Comparison of ENCODE assay signal across 13 cellular contexts in genomic region chr20:20492521-20493334, GRCh38.
DNase-seq lines count a peak whose midpoint lies in the region; ATAC-seq and TF ChIP-seq lines count a peak whose summit lies in the region.
"Had no signal": no experiment of that assay in that cellular context is flagged by ENCODE, and none has a peak within 500 bp of the region (broad histone marks: within the 10 kb centered on the region; RNA-seq: fewer than 3 reads in every experiment).

No MANE protein-coding gene starts in this region.

- H3K4me1 Mint-ChIP-seq in progenitor cell of endocrine pancreas (ENCODE audit: low read depth): peaks cover 54% of the 10 kb centered on the region

- no peaks in the 10 kb centered on the region for H4K20me1 ChIP-seq in fibroblast of lung (ENCODE audit: control insufficient read depth, extremely low read depth, insufficient read depth, low read length)

- H3K9me3 ChIP-seq in fibroblast of lung (ENCODE audit: control insufficient read depth, insufficient read depth, low read depth, low read length): no peaks in the 10 kb centered on the region
- H3K9me3 ChIP-seq: A549 had no signal

- H3K27me3 Mint-ChIP-seq in progenitor cell of endocrine pancreas: no peaks in the 10 kb centered on the region

- no peaks in the 10 kb centered on the region for H3K36me3 ChIP-seq in fibroblast of lung (ENCODE audit: control insufficient read depth, insufficient read depth, low read length)

- peak overlapping the region; percentile 98 for H3K27ac Mint-ChIP-seq in progenitor cell of endocrine pancreas

- ATAC-seq in HG02678 (IDR thresholded peaks at IDR 0.05; ENCODE audit: unreplicated experiment) (no peak), HG03521 (IDR thresholded peaks at IDR 0.05; ENCODE audit: unreplicated experiment) (no peak), GM21367 (IDR thresholded peaks at IDR 0.05; ENCODE audit: unreplicated experiment) (no peak)
- ATAC-seq: A549, K562, Panc1 had no signal

- no peak overlapping the region for H2AFZ ChIP-seq in fibroblast of lung (ENCODE audit: low read length)
- H2AFZ ChIP-seq: hepatocyte had no signal

- no peak overlapping the region for H3K27ac ChIP-seq in fibroblast of lung (ENCODE audit: insufficient read depth, low read length)
- H3K27ac ChIP-seq: A549, hepatocyte had no signal

- TF ChIP-seq CTCF in fibroblast of lung (conservative IDR thresholded peaks at IDR 0.05 in 1 of 2, IDR thresholded peaks at IDR 0.05 in 1 of 2; ENCODE audit: low read depth in 1 of 2, low read length in 2 of 2): no peak
- no peak for TF ChIP-seq CTCF in progenitor cell of endocrine pancreas (IDR thresholded peaks at IDR 0.05; ENCODE audit: unreplicated experiment)

- H3K36me3 Mint-ChIP-seq in progenitor cell of endocrine pancreas (ENCODE audit: insufficient read depth): peaks cover 16% of the 10 kb centered on the region

- no peak overlapping the region for H3K9ac ChIP-seq in fibroblast of lung (ENCODE audit: insufficient read depth, low read length)

- H3K4me3 Mint-ChIP-seq in progenitor cell of endocrine pancreas (ENCODE audit: low read depth): peak overlapping the region; percentile 37

- H3K4me2 ChIP-seq in fibroblast of lung (ENCODE audit: extremely low read depth, insufficient read depth, low read length): no peak overlapping the region
- H3K4me2 ChIP-seq: A549, hepatocyte had no signal

- H3K79me2 ChIP-seq in fibroblast of lung (ENCODE audit: control insufficient read depth, insufficient read depth, low read length): no peaks in the 10 kb centered on the region
- H3K79me2 ChIP-seq: hepatocyte had no signal

- no peak overlapping the region for H3K4me3 ChIP-seq in fibroblast of lung (replicated peaks in 1 of 4; ENCODE audit: control extremely low read depth in 1 of 4, insufficient read depth in 1 of 4, low read depth in 3 of 4, low read length in 4 of 4)
- H3K4me3 ChIP-seq: A549, hepatocyte, K562 had no signal

- peaks cover 4% of the 10 kb centered on the region for H3K4me1 ChIP-seq in fibroblast of lung (ENCODE audit: control insufficient read depth, extremely low read depth, insufficient read depth, low read length)
- H3K4me1 ChIP-seq: A549 had no signal

- H3K9me3 Mint-ChIP-seq in progenitor cell of endocrine pancreas (ENCODE audit: low read depth): no peaks in the 10 kb centered on the region

- H3K27me3 ChIP-seq in fibroblast of lung (ENCODE audit: control insufficient read depth, insufficient read depth, low read length): no peaks in the 10 kb centered on the region
- H3K27me3 ChIP-seq: hepatocyte had no signal

- peak; percentile 49 for DNase-seq in NCI-H1436 (lab: John Stamatoyannopoulos, UW)
- no peak for DNase-seq in NCI-H1436 treated with DMSO at 0.1 percent for 48 hours (lab: John Stamatoyannopoulos, UW)
- DNase-seq in NCI-H748 treated with DMSO at 0.1 percent for 48 hours (lab: John Stamatoyannopoulos, UW): peak; percentile 99
- peak; percentile 24 to 78 for DNase-seq in fibroblast of lung (ENCODE audit: low read depth in 2 of 2)
- peak; percentile 23 for DNase-seq in progenitor cell of endocrine pancreas (ENCODE audit: low spot score, unreplicated experiment)
- DNase-seq: activated CD4-positive, alpha-beta T cell treated with anti-CD3 and anti-CD28 coated beads for 1 hour had no signal
